5 cellular contexts compared by ENCODE assay signal in the genomic region with DNA sequence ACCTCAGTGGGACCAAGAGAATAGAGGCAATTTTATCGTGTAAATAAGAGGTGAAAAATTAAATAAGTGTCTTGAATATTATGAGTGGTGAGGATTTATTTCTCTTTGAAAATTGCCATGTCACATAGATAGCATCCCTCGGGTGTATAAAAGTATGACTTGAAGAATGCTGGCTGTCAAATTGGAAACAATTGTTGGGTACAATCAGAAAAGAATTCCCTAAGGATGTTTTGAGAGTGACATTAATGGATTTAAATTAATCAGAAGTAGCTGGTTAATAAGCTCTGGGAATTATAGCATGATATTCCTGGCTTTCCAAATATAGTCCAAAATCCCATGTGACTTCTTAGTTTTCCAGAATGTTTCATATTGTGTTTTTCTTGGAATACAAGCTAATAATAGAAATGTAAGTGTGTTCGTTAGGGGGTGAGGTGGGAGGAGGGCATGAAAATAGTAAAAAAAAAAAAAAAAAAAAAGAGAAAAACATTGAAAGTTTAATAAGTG.
"Had no signal": no experiment of that assay in that cellular context is flagged by ENCODE, and none has a peak within 500 bp of the region (broad histone marks: within the 10 kb centered on the region; RNA-seq: fewer than 3 reads in every experiment).

No MANE protein-coding gene starts in this region.

- DNase-seq: IMR-90, KBM-7, KG1 had no signal

- H3K27ac ChIP-seq: HL-60 had no signal

- H3K4me3 ChIP-seq: K562 had no signal
